ENCODE assay signal across 2 cellular contexts in genomic region chr9:34157898-34158297, GRCh38.
TF ChIP-seq lines count a peak whose summit lies in the region.

No MANE protein-coding gene starts in this region.

TF ChIP-seq in HepG2, 621 proteins besides CTCF, POLR2A, EP300 and RAD21:
- TF ChIP-seq GFI1 (CRISPR knock-in tag; IDR thresholded peaks at IDR 0.05; ENCODE audit: borderline replicate concordance) = no peak
- TF ChIP-seq ZNF569 (CRISPR knock-in tag; IDR thresholded peaks at IDR 0.05; ENCODE audit: borderline replicate concordance) = no peak
- no peak for TF ChIP-seq KLF9 (CRISPR knock-in tag; IDR thresholded peaks at IDR 0.05; ENCODE audit: low read depth)
- no peak for TF ChIP-seq ZNF260 (CRISPR knock-in tag; IDR thresholded peaks at IDR 0.05; ENCODE audit: borderline replicate concordance, low read depth)
- TF ChIP-seq ZNF121 (CRISPR knock-in tag; IDR thresholded peaks at IDR 0.05) = peak; percentile 93
- TF ChIP-seq DR1 (CRISPR knock-in tag; IDR thresholded peaks at IDR 0.05) = no peak
- TF ChIP-seq HES4 (CRISPR knock-in tag; IDR thresholded peaks at IDR 0.05; ENCODE audit: borderline replicate concordance) = no peak
- no peak for TF ChIP-seq REXO4 (CRISPR knock-in tag; IDR thresholded peaks at IDR 0.05; ENCODE audit: borderline replicate concordance)
- peak; percentile 52; the same call in 1 of the 2 replicates for TF ChIP-seq ZNF770 (CRISPR knock-in tag; IDR thresholded peaks at IDR 0.05)
- TF ChIP-seq EEA1 (CRISPR knock-in tag; IDR thresholded peaks at IDR 0.05; ENCODE audit: borderline replicate concordance) = no peak
- no peak for TF ChIP-seq MBD4 (IDR thresholded peaks at IDR 0.05; ENCODE audit: borderline replicate concordance, low read length)
- TF ChIP-seq ZSCAN9 (CRISPR knock-in tag; IDR thresholded peaks at IDR 0.05; ENCODE audit: borderline replicate concordance) = no peak
- no peak for TF ChIP-seq YEATS4 (CRISPR knock-in tag; IDR thresholded peaks at IDR 0.05; ENCODE audit: borderline replicate concordance)
- TF ChIP-seq ZNF24 (IDR thresholded peaks at IDR 0.05) = no peak
- TF ChIP-seq RNF219 (CRISPR knock-in tag; IDR thresholded peaks at IDR 0.05) = no peak
- no peak for TF ChIP-seq PCBP1 (IDR thresholded peaks at IDR 0.05; ENCODE audit: borderline replicate concordance, low read depth, low read length)
- no peak for TF ChIP-seq SIN3A (IDR thresholded peaks at IDR 0.05; ENCODE audit: borderline replicate concordance, low read depth, low read length)
TF ChIP-seq in HepG2: peak in this region for 2.

TF ChIP-seq in WTC11, 78 proteins besides CTCF, POLR2A, EP300 and RAD21:
- TF ChIP-seq E2F4 (CRISPR knock-in tag; IDR thresholded peaks at IDR 0.05; ENCODE audit: borderline replicate concordance, low read depth) = no peak
- TF ChIP-seq ESRRA (CRISPR knock-in tag; IDR thresholded peaks at IDR 0.05; ENCODE audit: borderline replicate concordance) = no peak
- TF ChIP-seq ZBTB21 (CRISPR knock-in tag; IDR thresholded peaks at IDR 0.05; ENCODE audit: borderline replicate concordance) = no peak
- TF ChIP-seq ZNF121 (CRISPR knock-in tag; IDR thresholded peaks at IDR 0.05) = peak; percentile 79
- TF ChIP-seq MXD4 (CRISPR knock-in tag; IDR thresholded peaks at IDR 0.05; ENCODE audit: borderline replicate concordance) = no peak
- TF ChIP-seq TEAD4 (CRISPR knock-in tag; IDR thresholded peaks at IDR 0.05) = no peak
- no peak for TF ChIP-seq ZNF281 (CRISPR knock-in tag; IDR thresholded peaks at IDR 0.05)
- no peak for TF ChIP-seq ARID4B (CRISPR knock-in tag; IDR thresholded peaks at IDR 0.05; ENCODE audit: borderline replicate concordance)
